ENCODE assay signal across 8 cellular contexts in the genomic region with DNA sequence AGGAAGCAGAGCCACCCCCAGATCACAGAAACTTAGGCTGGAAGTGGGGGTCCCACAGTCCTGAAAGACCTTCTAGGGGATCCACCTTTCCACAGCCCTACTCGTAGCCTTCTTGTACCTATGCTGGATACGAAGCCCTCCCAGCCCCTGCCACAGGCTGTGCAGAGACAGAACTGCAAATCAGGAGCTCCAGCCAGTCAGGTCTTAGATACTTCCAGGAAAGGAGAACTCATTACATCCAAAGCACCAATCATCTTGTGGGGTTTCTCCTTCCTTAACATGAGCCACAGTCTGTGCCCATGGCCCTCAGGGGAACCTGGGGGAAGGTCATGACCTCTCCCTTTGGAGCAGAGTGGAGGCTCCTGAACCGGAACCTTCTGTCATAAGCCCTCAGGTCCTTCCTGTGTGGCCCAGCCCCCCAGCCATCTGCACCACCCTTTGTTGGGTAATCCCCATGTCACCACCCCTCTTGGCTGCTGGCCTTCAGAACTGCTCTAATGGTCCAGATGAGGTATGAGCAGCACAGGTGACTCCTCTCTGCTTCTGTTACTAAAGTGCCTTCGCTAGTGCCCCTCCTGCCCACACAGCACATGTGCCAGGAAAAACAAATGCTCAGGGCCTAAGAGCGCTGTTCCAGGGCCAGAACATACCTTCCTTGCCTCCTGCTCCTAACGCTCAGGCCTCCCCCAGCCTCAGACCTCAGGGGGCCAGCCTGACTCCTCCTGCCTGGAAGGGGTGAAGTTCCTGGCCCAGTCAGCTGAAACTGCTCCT. TPM values are rescaled to one million over a fixed set of nuclear protein-coding genes. Genes with fewer than 3 reads are reported as not detected.
DNase-seq lines count a peak whose midpoint lies in the region; ATAC-seq and TF ChIP-seq lines count a peak whose summit lies in the region.

No MANE protein-coding gene starts in this region.

- no peaks in the 10 kb centered on the region for H3K23me2 ChIP-seq in H9 (ENCODE audit: insufficient read length, low read depth, low read length, poor library complexity, severe bottlenecking)

- no peaks in the 10 kb centered on the region for H3K9me3 Mint-ChIP-seq in H9

- H3K56ac ChIP-seq in H9 (ENCODE audit: insufficient read length, low read depth, low read length), result no peak overlapping the region

- H3K4me1 ChIP-seq in OCI-LY3 (ENCODE audit: low read length) (peaks cover 56% of the 10 kb centered on the region), H9 (ENCODE audit: insufficient read depth, low read length) (no peaks in the 10 kb centered on the region), hepatocyte (ENCODE audit: insufficient read depth) (no peaks in the 10 kb centered on the region)

- H3K27me3 ChIP-seq in HL-60 (ENCODE audit: insufficient read depth, poor library complexity, severe bottlenecking), result peaks cover 49% of the 10 kb centered on the region
- H3K27me3 ChIP-seq in OCI-LY3 (ENCODE audit: low read depth, low read length), result peaks cover 39% of the 10 kb centered on the region
- no peaks in the 10 kb centered on the region; the same call in 1 of the 2 replicates for H3K27me3 ChIP-seq in H9 (ENCODE audit: insufficient read depth, low read length)
- peaks cover 3% of the 10 kb centered on the region for H3K27me3 ChIP-seq in hepatocyte

- no peak overlapping the region for H3K4me3 ChIP-seq in HL-60 (replicated peaks; ENCODE audit: insufficient read depth, low read length)
- peak overlapping the region; percentile 71 for H3K4me3 ChIP-seq in OCI-LY3 (ENCODE audit: low read length)
- no peak overlapping the region for H3K4me3 ChIP-seq in hepatocyte

- no peak overlapping the region for H4K91ac ChIP-seq in H9 (ENCODE audit: insufficient read length, low read depth, low read length)

- H2BK15ac ChIP-seq in H9 (ENCODE audit: low read depth, low read length), result no peak overlapping the region

- H2BK12ac ChIP-seq in H9 (ENCODE audit: insufficient read length, low read depth, low read length), result no peak overlapping the region

- no peak overlapping the region for H2AK5ac ChIP-seq in H9 (ENCODE audit: insufficient read length, low read length)

- ATAC-seq in HG03469 (IDR thresholded peaks at IDR 0.05; ENCODE audit: unreplicated experiment), result no peak

- H3K36me3 Mint-ChIP-seq in H9 (ENCODE audit: insufficient read depth in 1 of 3, low read depth in 3 of 3), result no peaks in the 10 kb centered on the region

- no peaks in the 10 kb centered on the region for H3K36me3 ChIP-seq in OCI-LY3 (replicated peaks; ENCODE audit: low read depth, low read length)
- no peaks in the 10 kb centered on the region for H3K36me3 ChIP-seq in hepatocyte (replicated peaks; ENCODE audit: insufficient read depth, low read depth)

- no peak overlapping the region for H3K27ac ChIP-seq in HL-60 (replicated peaks)
- H3K27ac ChIP-seq in OCI-LY3 (ENCODE audit: low read length), result peak overlapping the region; percentile 89
- H3K27ac ChIP-seq in epithelial cell of prostate, result peak overlapping the region; percentile 49
- no peak overlapping the region for H3K27ac ChIP-seq in H9 (ENCODE audit: insufficient read length, low read depth, low read length)
- no peak overlapping the region for H3K27ac ChIP-seq in hepatocyte

- DNase-seq in AML-193 (lab: John Stamatoyannopoulos, UW) (peak; percentile 79 to 90), HL-60 (ENCODE audit: low read depth in 1 of 2, low spot score in 1 of 2) (peak; percentile 83 to 93), epithelial cell of prostate (ENCODE audit: low read depth, low spot score) (no peak), C1 segment of cervical spinal cord (lab: John Stamatoyannopoulos, UW) (no peak), H9 (no peak), hepatocyte (ENCODE audit: low spot score) (no peak)

- H4K20me1 ChIP-seq in OCI-LY3 (ENCODE audit: insufficient read depth, low read length) (no peaks in the 10 kb centered on the region), H9 (ENCODE audit: control insufficient read depth, insufficient read depth, insufficient read length) (peaks cover 2% of the 10 kb centered on the region), hepatocyte (ENCODE audit: insufficient read depth, poor library complexity, severe bottlenecking) (no peaks in the 10 kb centered on the region)

- H3K4ac ChIP-seq in H9 (ENCODE audit: low read depth, low read length), result no peak overlapping the region

- H2BK20ac ChIP-seq in H9 (ENCODE audit: low read depth, low read length, poor library complexity, severe bottlenecking), result no peak overlapping the region

- H3K4me1 Mint-ChIP-seq in H9, result peaks cover 44 to 69% of the 10 kb centered on the region in 2 experiments

- H3K18ac ChIP-seq in H9 (ENCODE audit: insufficient read length, low read depth, low read length), result no peak overlapping the region

- no peaks in the 10 kb centered on the region for H3K9me3 ChIP-seq in OCI-LY3 (ENCODE audit: insufficient read depth, low read length)
- no peaks in the 10 kb centered on the region for H3K9me3 ChIP-seq in H9 (ENCODE audit: control insufficient read depth, low read depth, low read length)
- no peaks in the 10 kb centered on the region for H3K9me3 ChIP-seq in hepatocyte (ENCODE audit: low read depth)

- H2AFZ ChIP-seq in OCI-LY3 (ENCODE audit: low read depth, low read length), result no peak overlapping the region
- H2AFZ ChIP-seq in H9 (ENCODE audit: low read length), result no peak overlapping the region
- no peak overlapping the region for H2AFZ ChIP-seq in hepatocyte

- peak overlapping the region in 1 of 3 experiments; percentile 9; a peak in 1 of 7 replicates for H3K27ac Mint-ChIP-seq in H9

- no peak overlapping the region for H3T11ph ChIP-seq in H9 (ENCODE audit: low read length)

- H3K9ac ChIP-seq in OCI-LY3 (ENCODE audit: low read length), result peak overlapping the region; percentile 76
- no peak overlapping the region for H3K9ac ChIP-seq in H9 (ENCODE audit: extremely low read depth, insufficient read length, low read length)

- H3K14ac ChIP-seq in H9 (ENCODE audit: insufficient read depth, low read length), result no peak overlapping the region

- no peak overlapping the region for H4K5ac ChIP-seq in H9 (ENCODE audit: insufficient read length, low read depth, low read length)

- TF ChIP-seq CTCF in HL-60 (IDR thresholded peaks at IDR 0.05; ENCODE audit: insufficient read depth, low read length) (no peak), OCI-LY3 (IDR thresholded peaks at IDR 0.05; ENCODE audit: low read depth, low read length) (no peak), H9 (conservative IDR thresholded peaks at IDR 0.05) (no peak), hepatocyte (IDR thresholded peaks at IDR 0.05; ENCODE audit: poor library complexity) (no peak)

- no peaks in the 10 kb centered on the region for H3K79me1 ChIP-seq in H9 (ENCODE audit: insufficient read depth, low read depth, low read length, poor library complexity, severe bottlenecking)

- no peak overlapping the region for H2BK120ac ChIP-seq in H9 (ENCODE audit: low read depth, low read length, poor library complexity, severe bottlenecking)

- H3K4me2 ChIP-seq in OCI-LY3 (ENCODE audit: low read length), result peak overlapping the region; percentile 98
- no peak overlapping the region for H3K4me2 ChIP-seq in H9 (ENCODE audit: insufficient read depth, insufficient read length, low read length)
- H3K4me2 ChIP-seq in hepatocyte, result no peak overlapping the region

- H3K23ac ChIP-seq in H9 (ENCODE audit: insufficient read length, low read depth, low read length), result no peak overlapping the region

- H3K9me2 ChIP-seq in hepatocyte (replicated peaks; ENCODE audit: insufficient read depth), result no peaks in the 10 kb centered on the region

- H3K79me2 ChIP-seq in OCI-LY3 (ENCODE audit: low read length) (no peaks in the 10 kb centered on the region), H9 (ENCODE audit: insufficient read depth, low read length) (no peaks in the 10 kb centered on the region), hepatocyte (no peaks in the 10 kb centered on the region)

- H3K27me3 Mint-ChIP-seq in H9 (ENCODE audit: low read depth), result peaks cover 37% of the 10 kb centered on the region

- no CpG with 5 or more reads among the region's 6 CpGs for WGBS in H9 (ENCODE audit: extremely low coverage, insufficient read length, low lambda C conversion rate)
- 79% methylated on average over 6 of the region's 6 CpGs for WGBS in hepatocyte (ENCODE audit: low lambda C conversion rate, missing lambda C conversion rate)

- H2BK5ac ChIP-seq in H9 (ENCODE audit: insufficient read length, low read length), result no peak overlapping the region

- H3K4me3 Mint-ChIP-seq in H9, result no peak overlapping the region

- no peak overlapping the region for H4K8ac ChIP-seq in H9 (replicated peaks; ENCODE audit: insufficient read length, low read depth, low read length)

RNA-seq across cellular contexts. Expression of gene SRCIN1, which starts 14.6 kb away (rescaled TPM):
- total RNA-seq in H9 (2021) (6.7 and 6.9 TPM in 2 replicates), hepatocyte (0.90 and 1.4 TPM in 2 replicates)
- polyA plus RNA-seq in hepatocyte, result 0.82 and 1.2 TPM in 2 replicates

Comparison
In these comparisons a context has a peak if more than half of its experiments do, and no peak if none do; other contexts are left out.
1. DNase-seq: peak in AML-193 (2 of 2) and HL-60 (2 of 2); none in epithelial cell of prostate (single experiment), C1 segment of cervical spinal cord (0 of 14), H9 (single experiment) and hepatocyte (single experiment).
2. H3K27ac ChIP-seq: peak in OCI-LY3 (single experiment) and epithelial cell of prostate (single experiment); none in HL-60 (single experiment), H9 (single experiment) and hepatocyte (single experiment).